ENCODE assay signal across 8 cellular contexts in the genomic region with DNA sequence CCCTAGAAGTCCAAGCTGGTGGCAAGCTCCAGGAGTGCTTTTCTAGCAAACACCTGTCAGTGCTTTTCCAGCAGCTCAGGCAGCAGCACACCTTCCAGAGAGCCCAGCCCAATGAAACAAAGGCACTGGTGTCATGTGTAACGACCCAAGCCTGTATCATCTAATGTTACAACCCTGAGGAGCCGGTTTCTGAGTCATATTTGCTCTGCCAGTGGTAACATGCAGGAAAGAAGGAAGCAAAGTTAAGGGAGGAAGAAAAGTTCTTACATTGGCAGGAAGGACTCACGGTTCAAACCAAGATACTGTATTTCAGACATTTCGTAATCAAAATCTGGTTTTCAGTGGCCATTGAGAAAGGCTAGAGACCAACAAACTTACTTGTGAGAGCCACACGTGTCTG. TPM values are rescaled to one million over a fixed set of nuclear protein-coding genes. Genes with fewer than 3 reads are reported as not detected.
A peak's percentile ranks its signal among the peaks of the same experiment; 100 is the strongest.
DNase-seq lines count a peak whose midpoint lies in the region; ATAC-seq and TF ChIP-seq lines count a peak whose summit lies in the region.

A gene (minus strand): TSS at position 139 of the 400 bp plus-strand sequence. CDS start 237 bp downstream, outside the sequence.

- H3K4me3 ChIP-seq in endodermal cell (ENCODE audit: low read length) (no peak within 1 kb of the TSS), neural progenitor cell (no peak within 1 kb of the TSS)

- H3K36me3 ChIP-seq in endodermal cell (ENCODE audit: control insufficient read depth, insufficient read depth, low read length) (no peaks in the 10 kb centered on the region), neural progenitor cell (no peaks in the 10 kb centered on the region)

- H2AFZ ChIP-seq in neural progenitor cell (replicated peaks) = peak within 1 kb of the TSS; percentile 46

- DNase-seq in GF-D8 (lab: John Stamatoyannopoulos, UW) (peak; percentile 73), NCI-H510A (lab: John Stamatoyannopoulos, UW) (peak; percentile 85), endodermal cell (peak; percentile 67), neural progenitor cell (ENCODE audit: low spot score) (no peak), glutamatergic neuron (no peak), NCI-H2171 (lab: John Stamatoyannopoulos, UW) (no peak)
- no peak for DNase-seq in activated naive CD4-positive, alpha-beta T cell treated with anti-CD3 and anti-CD28 coated beads for 36 hours

- no peaks in the 10 kb centered on the region for H3K79me2 ChIP-seq in neural progenitor cell (ENCODE audit: low read depth)

- CTCF ChIA-PET in activated naive CD4-positive, alpha-beta T cell treated with anti-CD3 and anti-CD28 coated beads for 36 hours (lab: Charles Lee) = interaction anchor here (0.7 to 2.1 kb wide), 3 partner anchors 16 to 81 kb away, joined by 4 to 5 read pairs (median 4); no protein-coding TSS in a partner anchor

- H3F3A ChIP-seq in neural progenitor cell (ENCODE audit: low read depth) = no peaks in the 10 kb centered on the region

- 71 to 76% methylated on average over 4 to 5 of the region's 5 CpGs for WGBS in endodermal cell (ENCODE audit: insufficient coverage in 1 of 2, insufficient read length in 1 of 2), 2 experiments

- H4K20me1 ChIP-seq in neural progenitor cell (ENCODE audit: low read depth) = no peaks in the 10 kb centered on the region

- H3K27ac ChIP-seq in endodermal cell (ENCODE audit: low read depth, low read length) (no peak within 1 kb of the TSS), neural progenitor cell (no peak within 1 kb of the TSS)

- intact Hi-C loops in activated naive CD4-positive, alpha-beta T cell treated with anti-CD3 and anti-CD28 coated beads for 36 hours (cut with micrococcal nuclease) = no loop called here

- H3K9ac ChIP-seq in endodermal cell (ENCODE audit: extremely low read depth, low read length, poor library complexity, severe bottlenecking) = no peak within 1 kb of the TSS
- no peak within 1 kb of the TSS for H3K9ac ChIP-seq in neural progenitor cell

- H3K4me1 ChIP-seq in endodermal cell (ENCODE audit: control insufficient read depth, insufficient read depth, low read length) (no peaks in the 10 kb centered on the region), neural progenitor cell (no peaks in the 10 kb centered on the region)

- TF ChIP-seq CTCF in endodermal cell (conservative IDR thresholded peaks at IDR 0.05) (no peak), neural progenitor cell (IDR thresholded peaks at IDR 0.05) (no peak), glutamatergic neuron (IDR thresholded peaks at IDR 0.05; ENCODE audit: partially characterized antibody, unreplicated experiment) (no peak)

- H3K27me3 ChIP-seq in endodermal cell (ENCODE audit: control insufficient read depth, insufficient read depth, low read length, poor library complexity, severe bottlenecking) (peaks cover 25% of the 10 kb centered on the region), neural progenitor cell (no peaks in the 10 kb centered on the region)

- no peak within 1 kb of the TSS for H3K4me3 Mint-ChIP-seq in endodermal cell
- no peak within 1 kb of the TSS for H3K4me3 Mint-ChIP-seq in neural progenitor cell
- H3K4me3 Mint-ChIP-seq in activated naive CD4-positive, alpha-beta T cell treated with anti-CD3 and anti-CD28 coated beads for 36 hours = no peak within 1 kb of the TSS
- no peak within 1 kb of the TSS for H3K4me3 Mint-ChIP-seq in glutamatergic neuron (ENCODE audit: unreplicated experiment)

- peaks cover 8% of the 10 kb centered on the region for H3K4me1 Mint-ChIP-seq in endodermal cell
- H3K4me1 Mint-ChIP-seq in neural progenitor cell = no peaks in the 10 kb centered on the region
- peaks cover 13% of the 10 kb centered on the region for H3K4me1 Mint-ChIP-seq in activated naive CD4-positive, alpha-beta T cell treated with anti-CD3 and anti-CD28 coated beads for 36 hours (ENCODE audit: low read depth)
- no peaks in the 10 kb centered on the region for H3K4me1 Mint-ChIP-seq in glutamatergic neuron (ENCODE audit: low read depth, unreplicated experiment)

- no peak within 1 kb of the TSS for H3K4me2 ChIP-seq in neural progenitor cell

- H3K27me3 Mint-ChIP-seq in endodermal cell (ENCODE audit: insufficient read depth) (peaks cover 7% of the 10 kb centered on the region), neural progenitor cell (ENCODE audit: insufficient read depth, low read depth) (no peaks in the 10 kb centered on the region), glutamatergic neuron (ENCODE audit: unreplicated experiment) (no peaks in the 10 kb centered on the region)
- H3K27me3 Mint-ChIP-seq in activated naive CD4-positive, alpha-beta T cell treated with anti-CD3 and anti-CD28 coated beads for 36 hours (ENCODE audit: low read depth) = peaks cover 2% of the 10 kb centered on the region

- H3K27ac Mint-ChIP-seq in endodermal cell (no peak within 1 kb of the TSS), neural progenitor cell (no peak within 1 kb of the TSS), glutamatergic neuron (ENCODE audit: unreplicated experiment) (no peak within 1 kb of the TSS)
- H3K27ac Mint-ChIP-seq in activated naive CD4-positive, alpha-beta T cell treated with anti-CD3 and anti-CD28 coated beads for 36 hours = no peak within 1 kb of the TSS

- H3K36me3 Mint-ChIP-seq in endodermal cell (ENCODE audit: low read depth) (no peaks in the 10 kb centered on the region), neural progenitor cell (no peaks in the 10 kb centered on the region), glutamatergic neuron (ENCODE audit: unreplicated experiment) (no peaks in the 10 kb centered on the region)
- H3K36me3 Mint-ChIP-seq in activated naive CD4-positive, alpha-beta T cell treated with anti-CD3 and anti-CD28 coated beads for 36 hours (ENCODE audit: low read depth) = no peaks in the 10 kb centered on the region

- no peaks in the 10 kb centered on the region for H3K9me3 ChIP-seq in endodermal cell (ENCODE audit: control insufficient read depth, low read length)
- H3K9me3 ChIP-seq in neural progenitor cell (ENCODE audit: low read depth) = no peaks in the 10 kb centered on the region

- ATAC-seq in HG02763 (IDR thresholded peaks at IDR 0.05; ENCODE audit: unreplicated experiment) = no peak

- H3K9me3 Mint-ChIP-seq in endodermal cell = no peaks in the 10 kb centered on the region
- H3K9me3 Mint-ChIP-seq in neural progenitor cell = no peaks in the 10 kb centered on the region
- no peaks in the 10 kb centered on the region for H3K9me3 Mint-ChIP-seq in activated naive CD4-positive, alpha-beta T cell treated with anti-CD3 and anti-CD28 coated beads for 36 hours
- H3K9me3 Mint-ChIP-seq in glutamatergic neuron (ENCODE audit: unreplicated experiment) = no peaks in the 10 kb centered on the region

RNA-seq across cellular contexts. Expression of the gene that starts here (rescaled TPM):
- total RNA-seq in endodermal cell = not detected
- polyA plus RNA-seq in endodermal cell (2013, experiment 1 of 2) = not detected
- not detected for polyA plus RNA-seq in endodermal cell (2013, experiment 2 of 2)
- not detected in 2 replicates for total RNA-seq in neural progenitor cell (ENCODE audit: low replicate concordance)
- under 1 TPM in 1 of 2 experiments, not detected in 1; 0.12 TPM for total RNA-seq in activated naive CD4-positive, alpha-beta T cell treated with anti-CD3 and anti-CD28 coated beads for 36 hours
- not detected for total RNA-seq in glutamatergic neuron (ENCODE audit: unreplicated experiment)

Comparison
In these comparisons a context has a peak if more than half of its experiments do, and no peak if none do; other contexts are left out.
1. Peak in DNase-seq in endodermal cell; RNA of the gene not detected or under 1 TPM.
2. DNase-seq: peak in GF-D8 (single experiment) and NCI-H510A (single experiment); none in neural progenitor cell (single experiment), activated naive CD4-positive, alpha-beta T cell treated with anti-CD3 and anti-CD28 coated beads for 36 hours (single experiment), glutamatergic neuron (single experiment) and NCI-H2171 (single experiment).